Comparison of ENCODE assay signal across 9 cellular contexts in the genomic region with DNA sequence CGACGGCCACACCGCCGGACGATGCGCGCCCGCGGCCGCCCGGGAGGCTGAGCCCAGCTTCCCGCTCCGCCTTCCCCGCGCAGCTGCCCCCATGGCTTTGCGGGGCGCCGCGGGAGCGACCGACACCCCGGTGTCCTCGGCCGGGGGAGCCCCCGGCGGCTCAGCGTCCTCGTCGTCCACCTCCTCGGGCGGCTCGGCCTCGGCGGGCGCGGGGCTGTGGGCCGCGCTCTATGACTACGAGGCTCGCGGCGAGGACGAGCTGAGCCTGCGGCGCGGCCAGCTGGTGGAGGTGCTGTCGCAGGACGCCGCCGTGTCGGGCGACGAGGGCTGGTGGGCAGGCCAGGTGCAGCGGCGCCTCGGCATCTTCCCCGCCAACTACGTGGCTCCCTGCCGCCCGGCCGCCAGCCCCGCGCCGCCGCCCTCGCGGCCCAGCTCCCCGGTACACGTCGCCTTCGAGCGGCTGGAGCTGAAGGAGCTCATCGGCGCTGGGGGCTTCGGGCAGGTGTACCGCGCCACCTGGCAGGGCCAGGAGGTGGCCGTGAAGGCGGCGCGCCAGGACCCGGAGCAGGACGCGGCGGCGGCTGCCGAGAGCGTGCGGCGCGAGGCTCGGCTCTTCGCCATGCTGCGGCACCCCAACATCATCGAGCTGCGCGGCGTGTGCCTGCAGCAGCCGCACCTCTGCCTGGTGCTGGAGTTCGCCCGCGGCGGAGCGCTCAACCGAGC. TPM values are rescaled to one million over a fixed set of nuclear protein-coding genes. Genes with fewer than 3 reads are reported as not detected.
DNase-seq lines count a peak whose midpoint lies in the region; ATAC-seq and TF ChIP-seq lines count a peak whose summit lies in the region.
"Had no signal": no experiment of that assay in that cellular context is flagged by ENCODE, and none has a peak within 500 bp of the region (broad histone marks: within the 10 kb centered on the region; RNA-seq: fewer than 3 reads in every experiment).

No MANE protein-coding gene starts in this region.

- H3K4me3 ChIP-seq in AG10803 (ENCODE audit: low read length) (peak overlapping the region; percentile 37), mammary epithelial cell (replicated peaks in 1 of 3; ENCODE audit: insufficient read depth in 1 of 3, low read depth in 2 of 3, low read length in 3 of 3) (peak overlapping the region; percentile 64 to 80 (median 69))

- no peaks in the 10 kb centered on the region for H3K36me3 ChIP-seq in mammary epithelial cell (ENCODE audit: insufficient read depth, low read length)

- H3K27ac ChIP-seq in mammary epithelial cell (ENCODE audit: insufficient read depth, low read depth, low read length) = peak overlapping the region; percentile 58

- in situ Hi-C loops in mammary epithelial cell (cut with MboI; ENCODE audit: low sequenced_read_pairs in 2 of 2) = no loop called here

- TF ChIP-seq CTCF in AG10803 (conservative IDR thresholded peaks at IDR 0.05; ENCODE audit: low read length) (no peak), mammary epithelial cell (conservative IDR thresholded peaks at IDR 0.05 in 1 of 2, IDR thresholded peaks at IDR 0.05 in 1 of 2; ENCODE audit: extremely low read depth in 1 of 2, insufficient read depth in 1 of 2, low read depth in 1 of 2, low read length in 2 of 2) (no peak)

- H3K9me3 ChIP-seq in mammary epithelial cell (replicated peaks; ENCODE audit: insufficient read depth, low read length) = no peaks in the 10 kb centered on the region

- CTCF ChIA-PET in mammary epithelial cell (lab: Charles Lee; ENCODE audit: low non-redundant PET) = no interaction called here

- intact Hi-C loops in mammary epithelial cell (cut with micrococcal nuclease) = no loop called here

- 5% methylated on average over 8 of the region's 105 CpGs for WGBS in mammary epithelial cell (ENCODE audit: low coverage, missing lambda C conversion rate)

- ATAC-seq in GM18868 (IDR thresholded peaks at IDR 0.05; ENCODE audit: unreplicated experiment) (peak; percentile 12), HG03097 (IDR thresholded peaks at IDR 0.05; ENCODE audit: low FRiP score, unreplicated experiment) (peak; percentile 22), left lobe of liver (peak; percentile 42)

- peak overlapping the region; percentile 83 for H2AFZ ChIP-seq in mammary epithelial cell (ENCODE audit: low read depth, low read length)

- H3K27me3 ChIP-seq in mammary epithelial cell (ENCODE audit: insufficient read depth, low read length) = no peaks in the 10 kb centered on the region

- H4K20me1 ChIP-seq in mammary epithelial cell (ENCODE audit: insufficient read depth, low read length) = no peaks in the 10 kb centered on the region

- peak overlapping the region; percentile 89 for H3K4me2 ChIP-seq in mammary epithelial cell (ENCODE audit: insufficient read depth, low read depth, low read length)

- peaks cover 33% of the 10 kb centered on the region for H3K4me1 ChIP-seq in mammary epithelial cell (ENCODE audit: insufficient read depth, low read length)

- DNase-seq in AG10803 (ENCODE audit: low read depth) = no peak
- peak; percentile 55 for DNase-seq in SW480 (ENCODE audit: low spot score)
- DNase-seq in mammary epithelial cell = peak; percentile 57
- DNase-seq in left lobe of liver (ENCODE audit: low spot score) = peak; percentile 59
- DNase-seq in stimulated activated CD8-positive, alpha-beta memory T cell treated with anti-CD3 and anti-CD28 coated beads, Interleukin-4, amount 100 ng/mL, for 48 hours = peak; percentile 36
- no peak for DNase-seq in globus pallidus (ENCODE audit: low spot score)

- dilution Hi-C loops in mammary epithelial cell (cut with HindIII; ENCODE audit: low sequenced_read_pairs) = no loop called here

- BruUV-seq in mammary epithelial cell (replicated peaks; lab: Mats Ljungman, UMichigan) = no TSS peak

- H3K9ac ChIP-seq in mammary epithelial cell (ENCODE audit: insufficient read depth, low read length) = peak overlapping the region; percentile 63

- peaks cover 40% of the 10 kb centered on the region for H3K79me2 ChIP-seq in mammary epithelial cell (ENCODE audit: insufficient read depth, low read length)

RNA-seq across cellular contexts. Expression of gene MAP3K21, which starts 0.6 kb away (rescaled TPM):
- total RNA-seq in mammary epithelial cell = 1 to 10 TPM; 6.3 to 8.5 TPM
- polyA plus RNA-seq in mammary epithelial cell = 6.8 TPM
- polyA minus RNA-seq in mammary epithelial cell = 11.5 TPM
- 4.7 TPM for total RNA-seq in left lobe of liver
- total RNA-seq: LHCN-M2 had no signal

RNA-seq across cellular contexts. Expression of gene PCNX2, which starts 32.6 kb away (rescaled TPM):
- total RNA-seq in mammary epithelial cell (10 to 100 TPM; 41.1 to 67.5 TPM), left lobe of liver (0.73 TPM)
- polyA plus RNA-seq in mammary epithelial cell = 16.5 TPM
- polyA minus RNA-seq in mammary epithelial cell = 94.3 TPM

Comparison
In these comparisons a context has a peak if more than half of its experiments do, and no peak if none do; other contexts are left out.
1. DNase-seq: peak in SW480 (single experiment), mammary epithelial cell (single experiment), left lobe of liver (single experiment) and stimulated activated CD8-positive, alpha-beta memory T cell treated with anti-CD3 and anti-CD28 coated beads, Interleukin-4, amount 100 ng/mL, for 48 hours (single experiment); none in AG10803 (single experiment) and globus pallidus (single experiment).
2. RNA of gene PCNX2, which starts 32.6 kb away (total RNA-seq): 41.1 to 67.5 TPM in mammary epithelial cell; 0.73 TPM in left lobe of liver (single experiment); every median in the first group is over 10 times any median in the second.
3. Peak in every context shown above with its lines, with median percentiles within 50 percentile points of each other: ATAC-seq.